In genomic region chr12:131076791-131077747, GRCh38 we compare ENCODE assay signal across 32 cellular contexts.
A peak's percentile ranks its signal among the peaks of the same experiment; 100 is the strongest.
DNase-seq lines count a peak whose midpoint lies in the region; ATAC-seq, FAIRE-seq and TF ChIP-seq lines count a peak whose summit lies in the region.
"Had no signal": no experiment of that assay in that cellular context is flagged by ENCODE, and none has a peak within 500 bp of the region (broad histone marks: within the 10 kb centered on the region; RNA-seq: fewer than 3 reads in every experiment).

No MANE protein-coding gene starts in this region.

- FAIRE-seq in kidney (lab: Jason Lieb, UNC) = no peak
- FAIRE-seq: HTR-8/SVneo, small intestine, TTC549 had no signal

- H3K9ac ChIP-seq in kidney (ENCODE audit: low read length in 2 of 2) = no peak overlapping the region
- H3K9ac ChIP-seq: KMS-11 had no signal

- H3K27me3 Mint-ChIP-seq in activated CD8-positive, alpha-beta memory T cell treated with anti-CD3 and anti-CD28 coated beads, Interleukin-2, amount 10 ng/mL, durations not matched to agents 7 days and 5 days = peaks cover 9% of the 10 kb centered on the region
- peaks cover 34% of the 10 kb centered on the region for H3K27me3 Mint-ChIP-seq in stimulated activated memory B cell treated with anti-CD40 and anti-IgM and Interleukin-4, amounts not matched to agents 10 μg/mL and 1 μg/mL and 100 μg/mL, for 72 hours
- H3K27me3 Mint-ChIP-seq in stimulated activated naive B cell treated with anti-CD40 and anti-IgM and Interleukin-4, amounts not matched to agents 10 μg/mL and 1 μg/mL and 100 μg/mL, for 72 hours = peaks cover 4 to 15% of the 10 kb centered on the region in 2 donors
- H3K27me3 Mint-ChIP-seq: activated naive CD8-positive, alpha-beta T cell had no signal

- no peak overlapping the region for H3K4me3 Mint-ChIP-seq in activated CD8-positive, alpha-beta memory T cell treated with anti-CD3 and anti-CD28 coated beads, Interleukin-2, amount 10 ng/mL, durations not matched to agents 7 days and 5 days
- H3K4me3 Mint-ChIP-seq in stimulated activated memory B cell treated with anti-CD40 and anti-IgM and Interleukin-4, amounts not matched to agents 10 μg/mL and 1 μg/mL and 100 μg/mL, for 72 hours = no peak overlapping the region
- no peak overlapping the region for H3K4me3 Mint-ChIP-seq in stimulated activated naive B cell treated with anti-CD40 and anti-IgM and Interleukin-4, amounts not matched to agents 10 μg/mL and 1 μg/mL and 100 μg/mL, for 72 hours
- H3K4me3 Mint-ChIP-seq: activated naive CD8-positive, alpha-beta T cell; CD4-positive, alpha-beta memory T cell; T-helper 1 cell treated with Interleukin-12 subunit alpha and Interleukin-12 subunit beta and Interleukin-4 antibody, amounts not matched to agents 30 μg/mL and 1 μg/mL, for 36 hours had no signal

- no peak overlapping the region for H3K4me3 ChIP-seq in kidney (ENCODE audit: low read length in 2 of 2)
- H3K4me3 ChIP-seq: uterus had no signal

- intact Hi-C loops in kidney (cut with DNase I) = no loop called here

- in situ Hi-C loops in GM13976 (cut with MboI; ENCODE audit: low sequenced_read_pairs, unreplicated experiment) = no loop called here

- H3K9me3 Mint-ChIP-seq in activated CD8-positive, alpha-beta memory T cell treated with anti-CD3 and anti-CD28 coated beads, Interleukin-2, amount 10 ng/mL, durations not matched to agents 7 days and 5 days (ENCODE audit: low read depth) = no peaks in the 10 kb centered on the region
- peaks cover 2% of the 10 kb centered on the region for H3K9me3 Mint-ChIP-seq in stimulated activated memory B cell treated with anti-CD40 and anti-IgM and Interleukin-4, amounts not matched to agents 10 μg/mL and 1 μg/mL and 100 μg/mL, for 72 hours
- H3K9me3 Mint-ChIP-seq in stimulated activated naive B cell treated with anti-CD40 and anti-IgM and Interleukin-4, amounts not matched to agents 10 μg/mL and 1 μg/mL and 100 μg/mL, for 72 hours = no peaks in the 10 kb centered on the region
- H3K9me3 Mint-ChIP-seq: activated T-helper 2 cell treated with anti-CD3 and anti-CD28 coated beads, Interferon-gamma antibody, Interleukin-2, Interleukin-4, amounts not matched to agents 10 μg/mL and 5 μg/mL and 100 μg/mL, durations not matched to agents 14 hours and 24 hours and 36 hours; T-helper 1 cell treated with Interleukin-12 subunit alpha and Interleukin-12 subunit beta and Interleukin-4 antibody, amounts not matched to agents 30 μg/mL and 1 μg/mL, for 36 hours had no signal

- H3K4me1 ChIP-seq in kidney (ENCODE audit: control insufficient read depth in 1 of 2, insufficient read depth in 1 of 2, low read depth in 1 of 2, low read length in 2 of 2) = no peaks in the 10 kb centered on the region
- H3K4me1 ChIP-seq: uterus had no signal

- CTCF ChIA-PET in activated CD8-positive, alpha-beta memory T cell treated with anti-CD3 and anti-CD28 coated beads, Interleukin-2, amount 10 ng/mL, durations not matched to agents 7 days and 5 days (lab: Charles Lee) = no interaction called here

- no peaks in the 10 kb centered on the region for H3K36me3 Mint-ChIP-seq in activated CD8-positive, alpha-beta memory T cell treated with anti-CD3 and anti-CD28 coated beads, Interleukin-2, amount 10 ng/mL, durations not matched to agents 7 days and 5 days
- no peaks in the 10 kb centered on the region for H3K36me3 Mint-ChIP-seq in stimulated activated memory B cell treated with anti-CD40 and anti-IgM and Interleukin-4, amounts not matched to agents 10 μg/mL and 1 μg/mL and 100 μg/mL, for 72 hours
- H3K36me3 Mint-ChIP-seq in stimulated activated naive B cell treated with anti-CD40 and anti-IgM and Interleukin-4, amounts not matched to agents 10 μg/mL and 1 μg/mL and 100 μg/mL, for 72 hours = peaks cover 0 to 6% of the 10 kb centered on the region in 2 donors
- H3K36me3 Mint-ChIP-seq: activated naive CD8-positive, alpha-beta T cell; CD4-positive, alpha-beta memory T cell had no signal

- no peak overlapping the region for H3K27ac Mint-ChIP-seq in activated CD8-positive, alpha-beta memory T cell treated with anti-CD3 and anti-CD28 coated beads, Interleukin-2, amount 10 ng/mL, durations not matched to agents 7 days and 5 days
- H3K27ac Mint-ChIP-seq in stimulated activated memory B cell treated with anti-CD40 and anti-IgM and Interleukin-4, amounts not matched to agents 10 μg/mL and 1 μg/mL and 100 μg/mL, for 72 hours = no peak overlapping the region
- H3K27ac Mint-ChIP-seq in stimulated activated naive B cell treated with anti-CD40 and anti-IgM and Interleukin-4, amounts not matched to agents 10 μg/mL and 1 μg/mL and 100 μg/mL, for 72 hours = no peak overlapping the region
- H3K27ac Mint-ChIP-seq: activated naive CD8-positive, alpha-beta T cell; activated T-helper 2 cell treated with anti-CD3 and anti-CD28 coated beads, Interferon-gamma antibody, Interleukin-2, Interleukin-4, amounts not matched to agents 10 μg/mL and 5 μg/mL and 100 μg/mL, durations not matched to agents 14 hours and 24 hours and 36 hours; CD4-positive, alpha-beta memory T cell; T-helper 1 cell treated with Interleukin-12 subunit alpha and Interleukin-12 subunit beta and Interleukin-4 antibody, amounts not matched to agents 30 μg/mL and 1 μg/mL, for 36 hours had no signal

- peaks cover 0 to 2% of the 10 kb centered on the region in 2 donors for H3K9me3 ChIP-seq in kidney (ENCODE audit: control insufficient read depth in 1 of 2, low read length in 2 of 2)
- H3K9me3 ChIP-seq: uterus had no signal

- no peaks in the 10 kb centered on the region for H3K4me1 Mint-ChIP-seq in activated CD8-positive, alpha-beta memory T cell treated with anti-CD3 and anti-CD28 coated beads, Interleukin-2, amount 10 ng/mL, durations not matched to agents 7 days and 5 days
- H3K4me1 Mint-ChIP-seq in stimulated activated memory B cell treated with anti-CD40 and anti-IgM and Interleukin-4, amounts not matched to agents 10 μg/mL and 1 μg/mL and 100 μg/mL, for 72 hours = no peaks in the 10 kb centered on the region
- peaks cover 11 to 14% of the 10 kb centered on the region in 2 donors for H3K4me1 Mint-ChIP-seq in stimulated activated naive B cell treated with anti-CD40 and anti-IgM and Interleukin-4, amounts not matched to agents 10 μg/mL and 1 μg/mL and 100 μg/mL, for 72 hours
- H3K4me1 Mint-ChIP-seq: CD4-positive, alpha-beta memory T cell had no signal

- peak; percentile 8 for DNase-seq in activated CD8-positive, alpha-beta memory T cell treated with anti-CD3 and anti-CD28 coated beads, Interleukin-2, amount 50 U/mL, for 4 hours
- DNase-seq in activated CD8-positive, alpha-beta memory T cell treated with anti-CD3 and anti-CD28 coated beads, Interleukin-2, amount 10 ng/mL, durations not matched to agents 7 days and 5 days = no peak
- peak; percentile 17 for DNase-seq in GM13976 (ENCODE audit: low spot score)
- DNase-seq in kidney = peak; percentile 47
- DNase-seq in DMS 273 (lab: John Stamatoyannopoulos, UW; ENCODE audit: unreplicated experiment) = no peak
- DNase-seq in stimulated activated naive B cell treated with anti-CD40 and anti-IgM and Interleukin-4, amounts not matched to agents 10 μg/mL and 1 μg/mL and 100 μg/mL, for 72 hours = no peak
- DNase-seq: 8988T; activated CD4-positive, alpha-beta T cell treated with anti-CD3 and anti-CD28 coated beads, Interleukin-2, amount 50 U/mL, for 48 hours; anterior cingulate cortex; CD4-positive, alpha-beta memory T cell; cortex of kidney; DMS 273 treated with DMSO at 0.1 percent for 48 hours; foreskin fibroblast; HCEC 1CT; mesenchymal stem cell; NCI-H1417; NCI-H2081 treated with DMSO at 0.1 percent for 48 hours; NCI-H774; small intestine; stimulated activated CD8-positive, alpha-beta memory T cell treated with anti-CD3 and anti-CD28 coated beads, Interleukin-4, amount 100 ng/mL, for 48 hours; substantia nigra; uterus had no signal

- TF ChIP-seq CTCF in GM13976 (IDR thresholded peaks at IDR 0.05; ENCODE audit: borderline replicate concordance, control extremely low read depth, extremely low read depth, insufficient read depth, missing control alignments) = no peak
- TF ChIP-seq CTCF in kidney (IDR thresholded peaks at IDR 0.05; ENCODE audit: borderline replicate concordance, extremely low read depth, insufficient read depth) = no peak

- ATAC-seq in activated CD8-positive, alpha-beta memory T cell treated with anti-CD3 and anti-CD28 coated beads, Interleukin-2, amount 10 ng/mL, durations not matched to agents 7 days and 5 days = no peak
- peak; percentile 9 for ATAC-seq in stimulated activated memory B cell treated with anti-CD40 and anti-IgM and Interleukin-4, amounts not matched to agents 10 μg/mL and 1 μg/mL and 100 μg/mL, for 72 hours
- ATAC-seq in HG03045 (IDR thresholded peaks at IDR 0.05; ENCODE audit: unreplicated experiment) = no peak
- ATAC-seq in stimulated activated naive B cell treated with anti-CD40 and anti-IgM and Interleukin-4, amounts not matched to agents 10 μg/mL and 1 μg/mL and 100 μg/mL, for 72 hours (replicated peaks) = no peak
- ATAC-seq: activated CD4-positive, CD25-positive, alpha-beta regulatory T cell treated with anti-CD3 and anti-CD28 coated beads, Interleukin-2, amount 50 U/mL, for 24 hours; esophagus mucosa had no signal

- no peaks in the 10 kb centered on the region for H3K36me3 ChIP-seq in kidney (ENCODE audit: control insufficient read depth in 1 of 2, insufficient read depth in 2 of 2, low read length in 2 of 2)
- H3K36me3 ChIP-seq: uterus had no signal

- H3K27ac ChIP-seq in kidney (ENCODE audit: low read depth in 2 of 2, low read length in 2 of 2) = no peak overlapping the region
- H3K27ac ChIP-seq: KMS-11, uterus had no signal

Comparison
In these comparisons a context has a peak if more than half of its experiments do, and no peak if none do; other contexts are left out.
1. DNase-seq: peak in activated CD8-positive, alpha-beta memory T cell treated with anti-CD3 and anti-CD28 coated beads, Interleukin-2, amount 50 U/mL, for 4 hours (single experiment), GM13976 (single experiment) and kidney (single experiment); none in activated CD8-positive, alpha-beta memory T cell treated with anti-CD3 and anti-CD28 coated beads, Interleukin-2, amount 10 ng/mL, durations not matched to agents 7 days and 5 days (single experiment), DMS 273 (single experiment) and stimulated activated naive B cell treated with anti-CD40 and anti-IgM and Interleukin-4, amounts not matched to agents 10 μg/mL and 1 μg/mL and 100 μg/mL, for 72 hours (single experiment).